Comparison of ENCODE assay signal across 1 cellular context in genomic region chr4:11597506-11597905, GRCh38.
TF ChIP-seq lines count a peak whose summit lies in the region.

No MANE protein-coding gene starts in this region.

TF ChIP-seq in SK-N-SH treated with all-trans-retinoic acid at 6 μM for 48 hours, 23 proteins besides CTCF, POLR2A, EP300 and RAD21 (continued from another document):
- no peak for TF ChIP-seq TSHZ2 (CRISPR knock-in tag; IDR thresholded peaks at IDR 0.05)
- no peak for TF ChIP-seq CSDC2 (CRISPR knock-in tag; IDR thresholded peaks at IDR 0.05)
- no peak for TF ChIP-seq SNAI2 (CRISPR knock-in tag; IDR thresholded peaks at IDR 0.05)
- no peak for TF ChIP-seq ESRRG (CRISPR knock-in tag; IDR thresholded peaks at IDR 0.05)
- no peak for TF ChIP-seq RARB (CRISPR knock-in tag; IDR thresholded peaks at IDR 0.05)
- TF ChIP-seq ARNTL (CRISPR knock-in tag; IDR thresholded peaks at IDR 0.05; ENCODE audit: borderline replicate concordance, low read depth): no peak
TF ChIP-seq in SK-N-SH treated with all-trans-retinoic acid at 6 μM for 48 hours: peak in this region for 0.
